In the genomic region with DNA sequence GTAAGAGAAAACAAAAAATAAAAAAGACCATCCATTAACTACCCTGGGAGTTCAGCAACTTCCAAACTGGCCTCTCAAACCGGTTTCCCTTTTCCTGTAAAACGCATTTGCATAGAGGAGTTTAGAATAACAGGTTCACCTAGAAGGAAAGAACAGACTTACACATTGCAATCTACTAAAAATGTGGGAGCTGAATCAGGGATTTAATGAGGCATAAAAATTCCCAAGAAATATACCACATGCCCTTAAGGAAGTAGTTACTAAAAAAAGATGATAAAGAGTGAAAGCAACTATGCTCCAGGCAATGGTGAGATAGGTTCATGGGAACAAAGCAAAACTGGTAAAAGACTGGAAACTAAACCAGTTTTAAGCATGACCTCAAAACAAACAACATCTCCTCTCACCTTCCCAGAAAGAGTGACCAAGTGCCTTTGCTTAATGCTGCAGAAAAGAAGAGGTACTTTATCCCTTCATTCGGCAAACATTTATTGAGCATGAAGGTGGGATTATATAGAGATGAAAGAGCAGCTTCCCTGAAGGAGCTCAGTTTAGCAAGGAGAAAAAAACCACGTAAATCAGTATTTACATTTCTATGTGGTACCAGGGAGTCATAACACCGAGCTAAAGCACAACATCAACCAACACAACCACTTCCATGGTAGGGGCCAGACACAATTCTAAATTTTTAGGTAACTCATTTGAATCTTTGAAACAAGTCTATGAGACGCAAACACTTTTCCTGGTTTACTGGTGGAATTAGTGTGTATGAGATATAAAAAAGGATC, we compare ENCODE assay signal across 10 cellular contexts.
DNase-seq lines count a peak whose midpoint lies in the region; ATAC-seq and TF ChIP-seq lines count a peak whose summit lies in the region.
"Had no signal": no experiment of that assay in that cellular context is flagged by ENCODE, and none has a peak within 500 bp of the region (broad histone marks: within the 10 kb centered on the region; RNA-seq: fewer than 3 reads in every experiment).

No MANE protein-coding gene starts in this region.

- H3K27ac ChIP-seq in BLaER1 (no peak overlapping the region), mesodermal cell (ENCODE audit: low read depth, low read length, severe bottlenecking) (peak overlapping the region; percentile 4), ovary (no peak overlapping the region)

- no peak overlapping the region for H3K9ac ChIP-seq in BLaER1

- no peaks in the 10 kb centered on the region for H3K9me3 Mint-ChIP-seq in MCF 10A (ENCODE audit: unreplicated experiment)

- H3K9me3 ChIP-seq in BLaER1 (no peaks in the 10 kb centered on the region), mesodermal cell (ENCODE audit: control insufficient read depth, low read length) (no peaks in the 10 kb centered on the region), ovary (no peaks in the 10 kb centered on the region)

- peak overlapping the region; percentile 54; the same call in 1 of the 2 replicates for H3K4me2 ChIP-seq in BLaER1

- H3K27me3 Mint-ChIP-seq in MCF 10A (ENCODE audit: insufficient read depth, unreplicated experiment) = no peaks in the 10 kb centered on the region

- WGBS in mesodermal cell (ENCODE audit: insufficient coverage in 2 of 2), 2 experiments = 100% methylated on average over 1 of the region's 6 CpGs; no CpG with 5 or more reads in 1 of the 2 experiments
- 53 to 70% (median 61%) methylated on average over 6 of the region's 6 CpGs for WGBS in ovary, 3 donors

- CTCF ChIA-PET in MCF 10A (lab: Yijun Ruan, JAX) = interaction anchor here (0.6 to 1.5 kb wide), 3 partner anchors 19 to 92 kb away, joined by 3 to 4 read pairs (median 3); no protein-coding TSS in a partner anchor

- POLR2A ChIA-PET in MCF 10A (lab: Yijun Ruan, JAX) = interaction anchor here (0.6 kb wide), 1 partner anchor 13 kb away, joined by 3 read pairs; no protein-coding TSS in a partner anchor

- H3K4me1 ChIP-seq in BLaER1 (peaks cover 30% of the 10 kb centered on the region), mesodermal cell (ENCODE audit: control insufficient read depth, insufficient read depth, low read length, poor library complexity, severe bottlenecking) (no peaks in the 10 kb centered on the region), ovary (ENCODE audit: insufficient read depth) (peaks cover 2% of the 10 kb centered on the region)

- no peak overlapping the region for H3K4me3 Mint-ChIP-seq in MCF 10A (ENCODE audit: unreplicated experiment)

- H4K20me1 ChIP-seq in BLaER1 = peaks cover 55% of the 10 kb centered on the region

- intact Hi-C loops in MCF 10A (cut with micrococcal nuclease) (no loop called here), ovary (cut with DNase I) (no loop called here)

- 0 out of 2 replicates have a peak, but pooled peaks cover 3% of the 10 kb centered on the region for H3K36me3 ChIP-seq in BLaER1
- no peaks in the 10 kb centered on the region for H3K36me3 ChIP-seq in mesodermal cell (ENCODE audit: control insufficient read depth, insufficient read depth, low read length)
- no peaks in the 10 kb centered on the region for H3K36me3 ChIP-seq in ovary

- peak; percentile 21 for DNase-seq in MCF 10A (ENCODE audit: unreplicated experiment)
- DNase-seq in activated naive CD4-positive, alpha-beta T cell (lab: John Stamatoyannopoulos, UW) = no peak
- DNase-seq in ovary = no peak
- no peak for DNase-seq in NCI-H1105 treated with DMSO at 0.1 percent for 48 hours (lab: John Stamatoyannopoulos, UW)
- DNase-seq: NK-92 treated with Interleukin-12 subunit alpha and Interleukin-12 subunit beta, amount 100 ng/mL, for 24 hours; stimulated activated CD4-positive, alpha-beta T cell treated with anti-CD3 and anti-CD28 coated beads, Interleukin-1b, Interleukin-23, amount 100 ng/mL, for 48 hours had no signal

- BruUV-seq in MCF 10A (replicated peaks; lab: Mats Ljungman, UMichigan) = no TSS peak

- H3K4me1 Mint-ChIP-seq in MCF 10A (ENCODE audit: insufficient read depth, unreplicated experiment) = peaks cover 13% of the 10 kb centered on the region

- ATAC-seq in HG03280 (IDR thresholded peaks at IDR 0.05; ENCODE audit: unreplicated experiment) = peak; percentile 12
- ATAC-seq in GM21515 (IDR thresholded peaks at IDR 0.05; ENCODE audit: unreplicated experiment) = no peak

- H3K27ac Mint-ChIP-seq in MCF 10A (ENCODE audit: low read depth, unreplicated experiment) = no peak overlapping the region

- no peak overlapping the region for H3K4me3 ChIP-seq in BLaER1
- no peak overlapping the region for H3K4me3 ChIP-seq in mesodermal cell (ENCODE audit: extremely low read depth, insufficient read depth, low read length, poor library complexity, severe bottlenecking)
- H3K4me3 ChIP-seq in ovary = no peak overlapping the region

- TF ChIP-seq CTCF in MCF 10A (IDR thresholded peaks at IDR 0.05; ENCODE audit: unreplicated experiment) = no peak
- no peak for TF ChIP-seq CTCF in ovary (IDR thresholded peaks at IDR 0.05)

- peaks cover 5% of the 10 kb centered on the region for H3K36me3 Mint-ChIP-seq in MCF 10A (ENCODE audit: insufficient read depth, unreplicated experiment)

- no peak for TF ChIP-seq POLR2A in ovary (IDR thresholded peaks at IDR 0.05)

- H3K27me3 ChIP-seq in BLaER1 (no peaks in the 10 kb centered on the region; the same call in none of the 2 replicates), ovary (no peaks in the 10 kb centered on the region)

- no peak for TF ChIP-seq EP300 in ovary (IDR thresholded peaks at IDR 0.05)
